Comparison of ENCODE assay signal across 19 cellular contexts in genomic region chr2:238299803-238300202, GRCh38. TPM values are rescaled to one million over a fixed set of nuclear protein-coding genes. Genes with fewer than 3 reads are reported as not detected.
A peak's percentile ranks its signal among the peaks of the same experiment; 100 is the strongest.
DNase-seq lines count a peak whose midpoint lies in the region; ATAC-seq and TF ChIP-seq lines count a peak whose summit lies in the region.
"Had no signal": no experiment of that assay in that cellular context is flagged by ENCODE, and none has a peak within 500 bp of the region (broad histone marks: within the 10 kb centered on the region; RNA-seq: fewer than 3 reads in every experiment).

No MANE protein-coding gene starts in this region.

- H3K9me3 Mint-ChIP-seq in WTC11, result no peaks in the 10 kb centered on the region
- no peaks in the 10 kb centered on the region for H3K9me3 Mint-ChIP-seq in activated CD4-positive, alpha-beta T cell treated with anti-CD3 and anti-CD28 coated beads for 36 hours (ENCODE audit: low read depth)
- H3K9me3 Mint-ChIP-seq: activated naive CD4-positive, alpha-beta T cell treated with anti-CD3 and anti-CD28 coated beads for 36 hours; CD8-positive, alpha-beta T cell; T-helper 2 cell treated with Interferon-gamma antibody and Interleukin-4, amounts not matched to agents 5 μg/mL and 100 μg/mL, for 36 hours had no signal

- peaks cover 5% of the 10 kb centered on the region; the same call in 1 of the 2 replicates for H3K27me3 Mint-ChIP-seq in WTC11 (ENCODE audit: low read depth)
- H3K27me3 Mint-ChIP-seq in activated CD4-positive, alpha-beta T cell treated with anti-CD3 and anti-CD28 coated beads for 36 hours, result no peaks in the 10 kb centered on the region

- CTCF ChIA-PET in WTC11 (lab: Charles Lee), result interaction anchor here (1.5 kb wide), 1 partner anchor 36 kb away, joined by 5 read pairs; no protein-coding TSS in a partner anchor
- CTCF ChIA-PET in activated CD4-positive, alpha-beta T cell treated with anti-CD3 and anti-CD28 coated beads for 36 hours (lab: Charles Lee), result interaction anchor here (0.6 to 1.0 kb wide), 3 partner anchors 8 to 1772 kb away, joined by 3 to 4 read pairs (median 3); no protein-coding TSS in a partner anchor

- ATAC-seq in WTC11 (no peak), HG03025 (IDR thresholded peaks at IDR 0.05; ENCODE audit: low FRiP score, unreplicated experiment) (no peak)
- no peak for ATAC-seq in activated CD4-positive, alpha-beta T cell treated with anti-CD3 and anti-CD28 coated beads for 36 hours
- ATAC-seq: CD8-positive, alpha-beta T cell; Right ventricle myocardium inferior had no signal

- H3K27ac Mint-ChIP-seq in WTC11, result no peak overlapping the region
- no peak overlapping the region for H3K27ac Mint-ChIP-seq in activated CD4-positive, alpha-beta T cell treated with anti-CD3 and anti-CD28 coated beads for 36 hours
- H3K27ac Mint-ChIP-seq: activated naive CD4-positive, alpha-beta T cell treated with anti-CD3 and anti-CD28 coated beads for 36 hours; CD8-positive, alpha-beta T cell; T-helper 2 cell treated with Interferon-gamma antibody and Interleukin-4, amounts not matched to agents 5 μg/mL and 100 μg/mL, for 36 hours had no signal

- no peak overlapping the region for H3K4me3 Mint-ChIP-seq in WTC11
- no peak overlapping the region for H3K4me3 Mint-ChIP-seq in activated CD4-positive, alpha-beta T cell treated with anti-CD3 and anti-CD28 coated beads for 36 hours
- H3K4me3 Mint-ChIP-seq: activated naive CD4-positive, alpha-beta T cell treated with anti-CD3 and anti-CD28 coated beads for 36 hours; CD8-positive, alpha-beta T cell; T-helper 2 cell treated with Interferon-gamma antibody and Interleukin-4, amounts not matched to agents 5 μg/mL and 100 μg/mL, for 36 hours had no signal

- H3K36me3 Mint-ChIP-seq in WTC11, result no peaks in the 10 kb centered on the region
- no peaks in the 10 kb centered on the region for H3K36me3 Mint-ChIP-seq in activated CD4-positive, alpha-beta T cell treated with anti-CD3 and anti-CD28 coated beads for 36 hours (ENCODE audit: low read depth)
- H3K36me3 Mint-ChIP-seq: CD8-positive, alpha-beta T cell had no signal

- no peaks in the 10 kb centered on the region for H3K4me1 ChIP-seq in ascending aorta
- H3K4me1 ChIP-seq: uterus had no signal

- POLR2A ChIA-PET in WTC11 (lab: Charles Lee), result interaction anchor here (0.6 kb wide), 1 partner anchor 15 kb away, joined by 4 read pairs; no protein-coding TSS in a partner anchor
- POLR2A ChIA-PET in activated CD4-positive, alpha-beta T cell treated with anti-CD3 and anti-CD28 coated beads for 36 hours (lab: Charles Lee), result no interaction called here

- H3K4me3 ChIP-seq in AG10803 (ENCODE audit: low read length) (no peak overlapping the region), ascending aorta (no peak overlapping the region)
- H3K4me3 ChIP-seq: uterus had no signal

- H3K27me3 ChIP-seq in ascending aorta, result no peaks in the 10 kb centered on the region
- H3K27me3 ChIP-seq: uterus had no signal

- no peaks in the 10 kb centered on the region for H3K36me3 ChIP-seq in ascending aorta
- H3K36me3 ChIP-seq: uterus had no signal

- intact Hi-C loops in activated CD4-positive, alpha-beta T cell treated with anti-CD3 and anti-CD28 coated beads for 36 hours (cut with DNase I, micrococcal nuclease), result no loop called here
- intact Hi-C loops in ascending aorta (cut with DNase I), result no loop called here

- DNase-seq in AG10803 (ENCODE audit: low read depth), result peak; percentile 60
- DNase-seq in WTC11 (ENCODE audit: low spot score), result peak; percentile 2
- peak; percentile 81 for DNase-seq in kidney tubule cell (ENCODE audit: low spot score)
- DNase-seq in renal cortical epithelial cell (ENCODE audit: low read depth), result peak; percentile 77
- no peak for DNase-seq in activated CD4-positive, alpha-beta T cell treated with anti-CD3 and anti-CD28 coated beads for 36 hours
- no peak for DNase-seq in ascending aorta (ENCODE audit: low spot score in 2 of 2)
- no peak for DNase-seq in NCI-H1105 (lab: John Stamatoyannopoulos, UW)
- DNase-seq: activated CD4-positive, alpha-beta T cell treated with anti-CD3 and anti-CD28 coated beads for 48 hours; activated naive CD4-positive, alpha-beta T cell treated with anti-CD3 and anti-CD28 coated beads for 36 hours; activated T-cell treated with anti-CD3 and anti-CD28 coated beads for 4 hours; CD8-positive, alpha-beta T cell; GOT3; KG1; NCI-H1105 treated with DMSO at 0.1 percent for 48 hours; stimulated activated naive CD4-positive, alpha-beta T cell; uterus had no signal

- H3K4me1 Mint-ChIP-seq in WTC11, result no peaks in the 10 kb centered on the region; the same call in 1 of the 2 replicates
- H3K4me1 Mint-ChIP-seq in activated CD4-positive, alpha-beta T cell treated with anti-CD3 and anti-CD28 coated beads for 36 hours, result no peaks in the 10 kb centered on the region

- TF ChIP-seq CTCF in AG10803 (conservative IDR thresholded peaks at IDR 0.05; ENCODE audit: low read length), result no peak
- TF ChIP-seq CTCF in WTC11 (IDR thresholded peaks at IDR 0.05), result no peak
- no peak for TF ChIP-seq CTCF in ascending aorta (IDR thresholded peaks at IDR 0.05)

- no peaks in the 10 kb centered on the region for H3K9me3 ChIP-seq in ascending aorta
- H3K9me3 ChIP-seq: uterus had no signal

- H3K27ac ChIP-seq in ascending aorta, result no peak overlapping the region
- H3K27ac ChIP-seq: uterus had no signal

TF ChIP-seq in WTC11, 78 proteins besides CTCF, POLR2A, EP300 and RAD21:
- TF ChIP-seq JUN (CRISPR knock-in tag; IDR thresholded peaks at IDR 0.05), result no peak
- no peak for TF ChIP-seq NR2C2 (CRISPR knock-in tag; IDR thresholded peaks at IDR 0.05)
- no peak for TF ChIP-seq HMGXB4 (CRISPR knock-in tag; IDR thresholded peaks at IDR 0.05)
- no peak for TF ChIP-seq E2F5 (CRISPR knock-in tag; IDR thresholded peaks at IDR 0.05)
- TF ChIP-seq MLX (CRISPR knock-in tag; IDR thresholded peaks at IDR 0.05), result no peak
- TF ChIP-seq ZNF281 (CRISPR knock-in tag; IDR thresholded peaks at IDR 0.05), result no peak

RNA-seq across cellular contexts. Expression of gene PER2, which starts 11.4 kb away (rescaled TPM):
- total RNA-seq in WTC11 (2021) (4.1 to 6.6 TPM (median 5.5 TPM) in 3 replicates), renal cortical epithelial cell (1.0 and 3.7 TPM in 2 replicates), ascending aorta (21.6 TPM)
- 10 to 100 TPM; 12.2 to 13.5 TPM for total RNA-seq in activated CD4-positive, alpha-beta T cell treated with anti-CD3 and anti-CD28 coated beads for 36 hours

RNA-seq across cellular contexts. Expression of gene TRAF3IP1, which starts 20.5 kb away (rescaled TPM):
- 14.7 to 18.7 TPM (median 16.8 TPM) in 3 replicates for total RNA-seq in WTC11 (2021)
- total RNA-seq in renal cortical epithelial cell, result 6.4 and 25.3 TPM in 2 replicates
- 1 to 10 TPM; 8.5 to 9.8 TPM for total RNA-seq in activated CD4-positive, alpha-beta T cell treated with anti-CD3 and anti-CD28 coated beads for 36 hours
- 6.1 TPM for total RNA-seq in ascending aorta

RNA-seq across cellular contexts. Expression of gene HES6, which starts 60.0 kb away (rescaled TPM):
- total RNA-seq in WTC11 (2021), result 52.1 to 63.9 TPM (median 63.4 TPM) in 3 replicates
- 2.4 and 15.6 TPM in 2 replicates for total RNA-seq in renal cortical epithelial cell
- 1 to 10 TPM; 1.8 to 4.0 TPM for total RNA-seq in activated CD4-positive, alpha-beta T cell treated with anti-CD3 and anti-CD28 coated beads for 36 hours
- 117 TPM for total RNA-seq in ascending aorta

Comparison
In these comparisons a context has a peak if more than half of its experiments do, and no peak if none do; other contexts are left out.
1. DNase-seq: peak in AG10803 (single experiment), WTC11 (single experiment), kidney tubule cell (single experiment) and renal cortical epithelial cell (single experiment); none in activated CD4-positive, alpha-beta T cell treated with anti-CD3 and anti-CD28 coated beads for 36 hours (single experiment), ascending aorta (0 of 2) and NCI-H1105 (single experiment).